10 cellular contexts compared by ENCODE assay signal in genomic region chr1:8407652-8408051, GRCh38.
DNase-seq lines count a peak whose midpoint lies in the region; ATAC-seq and TF ChIP-seq lines count a peak whose summit lies in the region.
"Had no signal": no experiment of that assay in that cellular context is flagged by ENCODE, and none has a peak within 500 bp of the region (broad histone marks: within the 10 kb centered on the region; RNA-seq: fewer than 3 reads in every experiment).

No MANE protein-coding gene starts in this region.

- no peaks in the 10 kb centered on the region for H3K9me3 ChIP-seq in psoas muscle

- H3K4me1 ChIP-seq in psoas muscle = peaks cover 64% of the 10 kb centered on the region

- intact Hi-C loops in psoas muscle (cut with DNase I) = no loop called here

- DNase-seq in fibroblast of the aortic adventitia (ENCODE audit: low read depth) (no peak), psoas muscle (no peak), GM19240 (ENCODE audit: insufficient read length, low spot score) (no peak)
- DNase-seq in activated CD8-positive, alpha-beta memory T cell treated with anti-CD3 and anti-CD28 coated beads for 24 hours = no peak
- DNase-seq: activated CD8-positive, alpha-beta memory T cell treated with anti-CD3 and anti-CD28 coated beads, Interleukin-2, amount 50 U/mL, for 4 hours; NCI-H2081 treated with DMSO at 0.1 percent for 48 hours had no signal

- H3K27ac ChIP-seq in C4-2B (peak overlapping the region; percentile 82), psoas muscle (peak overlapping the region; percentile 98)

- WGBS in psoas muscle, 3 donors = 38 to 57% (median 44%) methylated on average over 5 of the region's 5 CpGs

- no peak for ATAC-seq in SK-N-SH treated with all-trans-retinoic acid at 6 μM for 48 hours
- ATAC-seq in psoas muscle = no peak
- no peak for ATAC-seq in HG03521 (IDR thresholded peaks at IDR 0.05; ENCODE audit: unreplicated experiment)
- ATAC-seq in GM19023 (IDR thresholded peaks at IDR 0.05; ENCODE audit: unreplicated experiment) = no peak

- TF ChIP-seq CTCF in C4-2B (conservative IDR thresholded peaks at IDR 0.05) = no peak
- TF ChIP-seq CTCF in fibroblast of the aortic adventitia (IDR thresholded peaks at IDR 0.05; ENCODE audit: insufficient read depth, low read length) = no peak
- TF ChIP-seq CTCF in psoas muscle (IDR thresholded peaks at IDR 0.05) = no peak

- peak overlapping the region; percentile 10 for H3K4me3 ChIP-seq in fibroblast of the aortic adventitia (ENCODE audit: low read depth, low read length)
- H3K4me3 ChIP-seq in psoas muscle = no peak overlapping the region

- peaks cover 0 to 7% of the 10 kb centered on the region in 2 donors for H3K36me3 ChIP-seq in psoas muscle (ENCODE audit: insufficient read depth in 1 of 2, low read depth in 1 of 2)

- H3K27me3 ChIP-seq in psoas muscle (ENCODE audit: insufficient read depth in 3 of 3, low read length in 2 of 3) = no peaks in the 10 kb centered on the region

TF ChIP-seq in SK-N-SH treated with all-trans-retinoic acid at 6 μM for 48 hours, 23 proteins besides CTCF, POLR2A, EP300 and RAD21:
- 0 out of 2 replicates have a peak, but pooled peaks have one; percentile 17 for TF ChIP-seq CSDC2 (CRISPR knock-in tag; IDR thresholded peaks at IDR 0.05)
- TF ChIP-seq ISL1 (CRISPR knock-in tag; IDR thresholded peaks at IDR 0.05) = no peak
